Comparison of ENCODE assay signal across 8 cellular contexts in the genomic region with DNA sequence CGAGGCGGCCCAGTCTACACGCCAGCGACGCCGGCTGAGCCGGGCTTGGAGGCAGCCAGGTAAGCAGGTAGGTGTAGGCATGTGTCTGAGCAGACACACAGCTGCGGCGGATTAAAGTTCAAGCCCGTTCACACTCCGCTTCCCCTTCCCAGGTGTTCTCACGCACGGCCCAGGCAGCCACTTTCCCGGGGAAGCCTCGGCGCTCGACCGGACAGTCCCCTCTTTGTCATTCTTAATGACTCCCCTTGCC. TPM values are rescaled to one million over a fixed set of nuclear protein-coding genes. Genes with fewer than 3 reads are reported as not detected.
DNase-seq lines count a peak whose midpoint lies in the region; ATAC-seq and TF ChIP-seq lines count a peak whose summit lies in the region.

No MANE protein-coding gene starts in this region.

- H3K4me3 ChIP-seq in CD8-positive, alpha-beta memory T cell (ENCODE audit: low read length): peak overlapping the region; percentile 64
- H3K4me3 ChIP-seq in HAP-1: peak overlapping the region; percentile 39
- H3K4me3 ChIP-seq in RWPE2 (ENCODE audit: severe bottlenecking): peak overlapping the region; percentile 81

- ATAC-seq in RWPE2 (ENCODE audit: low read depth): peak; percentile 32
- ATAC-seq in natural killer cell: peak; percentile 11 to 38 (median 20)

- H3K27ac Mint-ChIP-seq in CD8-positive, alpha-beta memory T cell: peak overlapping the region; percentile 66 to 98 (median 92)
- H3K27ac Mint-ChIP-seq in endothelial cell (ENCODE audit: unreplicated experiment) (no peak overlapping the region), natural killer cell (peak overlapping the region; percentile 74 to 96)

- no peaks in the 10 kb centered on the region for H3K36me3 ChIP-seq in CD8-positive, alpha-beta memory T cell (ENCODE audit: insufficient read depth, low read length)
- H3K36me3 ChIP-seq in HAP-1 (replicated peaks): no peaks in the 10 kb centered on the region
- H3K36me3 ChIP-seq in RWPE2 (ENCODE audit: low read depth): peaks cover 21% of the 10 kb centered on the region

- no peaks in the 10 kb centered on the region for H3K9me3 Mint-ChIP-seq in CD8-positive, alpha-beta memory T cell
- H3K9me3 Mint-ChIP-seq in endothelial cell (ENCODE audit: unreplicated experiment) (no peaks in the 10 kb centered on the region), natural killer cell (no peaks in the 10 kb centered on the region)

- H3K9me3 ChIP-seq in CD8-positive, alpha-beta memory T cell (ENCODE audit: low read length): no peaks in the 10 kb centered on the region
- H3K9me3 ChIP-seq in HAP-1: no peaks in the 10 kb centered on the region
- H3K9me3 ChIP-seq in RWPE2 (ENCODE audit: severe bottlenecking): no peaks in the 10 kb centered on the region

- peaks cover 23% of the 10 kb centered on the region for H3K4me1 ChIP-seq in CD8-positive, alpha-beta memory T cell (ENCODE audit: insufficient read depth, low read length)
- no peaks in the 10 kb centered on the region; the same call in 1 of the 2 replicates for H3K4me1 ChIP-seq in HAP-1
- H3K4me1 ChIP-seq in RWPE2 (ENCODE audit: insufficient read depth, poor library complexity, severe bottlenecking): peaks cover 40% of the 10 kb centered on the region

- H3K27me3 ChIP-seq in CD8-positive, alpha-beta memory T cell (ENCODE audit: insufficient read depth, low read length, poor library complexity, severe bottlenecking): no peaks in the 10 kb centered on the region
- H3K27me3 ChIP-seq in HAP-1 (ENCODE audit: low read depth) (peaks cover 33% of the 10 kb centered on the region), RWPE2 (ENCODE audit: insufficient read depth, poor library complexity, severe bottlenecking) (no peaks in the 10 kb centered on the region)

- POLR2A ChIA-PET in CD8-positive, alpha-beta memory T cell (lab: Charles Lee): no interaction called here

- peaks cover 27 to 32% (median 28%) of the 10 kb centered on the region in 3 donors for H3K4me1 Mint-ChIP-seq in CD8-positive, alpha-beta memory T cell
- peaks cover 37% of the 10 kb centered on the region for H3K4me1 Mint-ChIP-seq in endothelial cell (ENCODE audit: unreplicated experiment)
- H3K4me1 Mint-ChIP-seq in natural killer cell: peaks cover 35 to 43% of the 10 kb centered on the region in 2 donors

- intact Hi-C loops in natural killer cell (cut with micrococcal nuclease): loop anchor here (5.0 kb wide), 1 partner anchor 46 kb away; no protein-coding TSS in a partner anchor

- TF ChIP-seq CTCF in RWPE2 (IDR thresholded peaks at IDR 0.05; ENCODE audit: poor library complexity, severe bottlenecking): no peak
- TF ChIP-seq CTCF in endothelial cell (IDR thresholded peaks at IDR 0.05; ENCODE audit: unreplicated experiment): no peak
- TF ChIP-seq CTCF in natural killer cell (IDR thresholded peaks at IDR 0.05): no peak

- no peak for DNase-seq in CD8-positive, alpha-beta memory T cell
- no peak for DNase-seq in HAP-1 (ENCODE audit: low spot score in 2 of 2)
- DNase-seq in RWPE2 (ENCODE audit: low spot score): no peak
- peak; percentile 22 for DNase-seq in endothelial cell (ENCODE audit: low spot score)
- no peak for DNase-seq in natural killer cell
- no peak for DNase-seq in GOT3 (lab: John Stamatoyannopoulos, UW)
- DNase-seq in T-helper 9 cell: no peak
- DNase-seq in OCI-M2 (lab: John Stamatoyannopoulos, UW; ENCODE audit: unreplicated experiment): no peak

- H3K27ac ChIP-seq in CD8-positive, alpha-beta memory T cell (ENCODE audit: low read depth, low read length): no peak overlapping the region
- peak overlapping the region; percentile 88 for H3K27ac ChIP-seq in RWPE2 (ENCODE audit: poor library complexity, severe bottlenecking)

- peak overlapping the region; percentile 89 to 95 (median 93) for H3K4me3 Mint-ChIP-seq in CD8-positive, alpha-beta memory T cell
- peak overlapping the region; percentile 93 for H3K4me3 Mint-ChIP-seq in endothelial cell (ENCODE audit: unreplicated experiment)
- peak overlapping the region; percentile 95 for H3K4me3 Mint-ChIP-seq in natural killer cell

- CTCF ChIA-PET in CD8-positive, alpha-beta memory T cell (lab: Charles Lee): interaction anchor here (1.0 to 1.6 kb wide), 3 partner anchors 16 to 66 kb away, joined by 3 to 5 read pairs (median 4); no protein-coding TSS in a partner anchor

- H3K36me3 Mint-ChIP-seq in CD8-positive, alpha-beta memory T cell: peaks cover 0 to 2% (median 0%) of the 10 kb centered on the region in 3 donors
- no peaks in the 10 kb centered on the region for H3K36me3 Mint-ChIP-seq in endothelial cell (ENCODE audit: low read depth, unreplicated experiment)
- H3K36me3 Mint-ChIP-seq in natural killer cell: no peaks in the 10 kb centered on the region

- in situ Hi-C loops in HAP-1 (cut with MboI; ENCODE audit: low sequenced_read_pairs): no loop called here

- H3K27me3 Mint-ChIP-seq in CD8-positive, alpha-beta memory T cell: peaks cover 8 to 17% of the 10 kb centered on the region in 2 donors
- H3K27me3 Mint-ChIP-seq in endothelial cell (ENCODE audit: unreplicated experiment) (peaks cover 9% of the 10 kb centered on the region), natural killer cell (ENCODE audit: low read depth in 2 of 2) (peaks cover 8 to 11% of the 10 kb centered on the region in 2 donors)

RNA-seq across cellular contexts. Expression of gene TGFA, which starts 0.4 kb away (rescaled TPM):
- total RNA-seq in CD8-positive, alpha-beta memory T cell: under 1 TPM; 0.35 to 0.42 TPM
- 3.0 TPM for polyA plus RNA-seq in CD8-positive, alpha-beta memory T cell
- total RNA-seq in endothelial cell (ENCODE audit: unreplicated experiment): 4.7 TPM
- 10 to 100 TPM in 1 of 3 donors, 1 to 10 TPM in 2; 5.0 to 13.3 (median 8.6) TPM for total RNA-seq in natural killer cell
